ENCODE assay signal across 1 cellular context in genomic region chr16:51132484-51132883, GRCh38.
A peak's percentile ranks its signal among the peaks of the same experiment; 100 is the strongest.
TF ChIP-seq lines count a peak whose summit lies in the region.

No MANE protein-coding gene starts in this region.

TF ChIP-seq in HepG2, 621 proteins besides CTCF, POLR2A, EP300 and RAD21:
- peak; percentile 50 for TF ChIP-seq TCF7 (IDR thresholded peaks at IDR 0.05; ENCODE audit: low read depth)
- no peak for TF ChIP-seq ZNF333 (CRISPR knock-in tag; IDR thresholded peaks at IDR 0.05; ENCODE audit: borderline replicate concordance)
